26 cellular contexts compared by ENCODE assay signal in genomic region chr12:70933133-70933532, GRCh38. TPM values are rescaled to one million over a fixed set of nuclear protein-coding genes. Genes with fewer than 3 reads are reported as not detected.
"Had no signal": no experiment of that assay in that cellular context is flagged by ENCODE, and none has a peak within 500 bp of the region (broad histone marks: within the 10 kb centered on the region; RNA-seq: fewer than 3 reads in every experiment).

No MANE protein-coding gene starts in this region.

- H3K9me3 Mint-ChIP-seq: endodermal cell, mesothelial cell of epicardium had no signal

- H3K27ac Mint-ChIP-seq: dendritic cell treated with granulocyte-macrophage colony-stimulating factor and Interleukin-4, amounts not matched to agents 40 ng/mL and 50 ng/mL, for 4 days; effector memory CD8-positive, alpha-beta T cell; endodermal cell; immature natural killer cell; mesothelial cell of epicardium had no signal

- H3K79me2 ChIP-seq: hepatocyte had no signal

- H3K27me3 Mint-ChIP-seq: dendritic cell treated with granulocyte-macrophage colony-stimulating factor and Interleukin-4, amounts not matched to agents 40 ng/mL and 50 ng/mL, for 4 days; effector memory CD8-positive, alpha-beta T cell had no signal

- H3K36me3 ChIP-seq: colonic mucosa, esophagus squamous epithelium, gastroesophageal sphincter, heart left ventricle, left lung, lower lobe of right lung had no signal

- H3K27ac ChIP-seq: colonic mucosa, epithelial cell of prostate, esophagus squamous epithelium, gastroesophageal sphincter, heart left ventricle, hepatocyte, left lung, lower lobe of right lung had no signal

- H2AFZ ChIP-seq: hepatocyte had no signal

- H3K4me1 ChIP-seq: colonic mucosa, esophagus squamous epithelium, gastroesophageal sphincter, heart left ventricle, left lung, lower lobe of right lung had no signal

- H3K9me3 ChIP-seq: colonic mucosa, esophagus squamous epithelium, gastroesophageal sphincter, heart left ventricle, left lung, lower lobe of right lung, mucosa of descending colon had no signal

- H3K36me3 Mint-ChIP-seq: immature natural killer cell, mesothelial cell of epicardium had no signal

- H3K4me3 ChIP-seq: colonic mucosa, esophagus squamous epithelium, gastroesophageal sphincter, heart left ventricle, hepatocyte, left lung, lower lobe of right lung, mucosa of descending colon had no signal

- ATAC-seq: effector memory CD8-positive, alpha-beta T cell; esophagus mucosa; gastroesophageal sphincter; heart left ventricle; left cardiac atrium; left lung; left ventricle myocardium superior; lower lobe of right lung; mucosa of descending colon had no signal

- H3K27me3 ChIP-seq: colonic mucosa, esophagus squamous epithelium, gastroesophageal sphincter, heart left ventricle, hepatocyte, left lung had no signal

- H3K4me2 ChIP-seq: hepatocyte had no signal

- H3K4me1 Mint-ChIP-seq: endodermal cell, immature natural killer cell, mesothelial cell of epicardium had no signal

- DNase-seq: colonic mucosa; cortex of kidney; effector CD8-positive, alpha-beta T cell; effector memory CD8-positive, alpha-beta T cell; endodermal cell; erythroblast; esophagus squamous epithelium; foreskin fibroblast; foreskin melanocyte; heart left ventricle; hypothalamus; immature natural killer cell; islet precursor cell; left cardiac atrium; left lung; left ventricle myocardium superior; lower lobe of right lung; mesenchymal stem cell; mucosa of descending colon had no signal

- H3K4me3 Mint-ChIP-seq: dendritic cell treated with granulocyte-macrophage colony-stimulating factor and Interleukin-4, amounts not matched to agents 40 ng/mL and 50 ng/mL, for 4 days; effector memory CD8-positive, alpha-beta T cell; endodermal cell; immature natural killer cell; mesothelial cell of epicardium had no signal

RNA-seq across cellular contexts. Expression of gene PTPRR, which starts 12.6 kb away (rescaled TPM):
- total RNA-seq: esophagus mucosa, lung microvascular endothelial cell had no signal
